In genomic region chr15:49824700-49825099, GRCh38 we compare ENCODE assay signal across 8 cellular contexts.
"Had no signal": no experiment of that assay in that cellular context is flagged by ENCODE, and none has a peak within 500 bp of the region (broad histone marks: within the 10 kb centered on the region; RNA-seq: fewer than 3 reads in every experiment).

No MANE protein-coding gene starts in this region.

- H3K4me1 Mint-ChIP-seq: GM23338, H9, IgD-negative memory B cell had no signal

- FAIRE-seq: H1, H54, HTR-8/SVneo had no signal

- H3K4me2 ChIP-seq: GM23338 had no signal

- H3K9me3 Mint-ChIP-seq: GM23338, H9, IgD-negative memory B cell had no signal

- H3K4me3 ChIP-seq: GM23338 had no signal

- H3K27me3 Mint-ChIP-seq: IgD-negative memory B cell had no signal

- H2AFZ ChIP-seq: GM23338 had no signal

- H3K27ac Mint-ChIP-seq: GM23338, H9, IgD-negative memory B cell had no signal

- ATAC-seq: GM23338 had no signal

- H3K4me3 Mint-ChIP-seq: GM23338, H9, IgD-negative memory B cell had no signal

- DNase-seq: H9, HCEC 1CT, KBM-7 had no signal
